In the genomic region with DNA sequence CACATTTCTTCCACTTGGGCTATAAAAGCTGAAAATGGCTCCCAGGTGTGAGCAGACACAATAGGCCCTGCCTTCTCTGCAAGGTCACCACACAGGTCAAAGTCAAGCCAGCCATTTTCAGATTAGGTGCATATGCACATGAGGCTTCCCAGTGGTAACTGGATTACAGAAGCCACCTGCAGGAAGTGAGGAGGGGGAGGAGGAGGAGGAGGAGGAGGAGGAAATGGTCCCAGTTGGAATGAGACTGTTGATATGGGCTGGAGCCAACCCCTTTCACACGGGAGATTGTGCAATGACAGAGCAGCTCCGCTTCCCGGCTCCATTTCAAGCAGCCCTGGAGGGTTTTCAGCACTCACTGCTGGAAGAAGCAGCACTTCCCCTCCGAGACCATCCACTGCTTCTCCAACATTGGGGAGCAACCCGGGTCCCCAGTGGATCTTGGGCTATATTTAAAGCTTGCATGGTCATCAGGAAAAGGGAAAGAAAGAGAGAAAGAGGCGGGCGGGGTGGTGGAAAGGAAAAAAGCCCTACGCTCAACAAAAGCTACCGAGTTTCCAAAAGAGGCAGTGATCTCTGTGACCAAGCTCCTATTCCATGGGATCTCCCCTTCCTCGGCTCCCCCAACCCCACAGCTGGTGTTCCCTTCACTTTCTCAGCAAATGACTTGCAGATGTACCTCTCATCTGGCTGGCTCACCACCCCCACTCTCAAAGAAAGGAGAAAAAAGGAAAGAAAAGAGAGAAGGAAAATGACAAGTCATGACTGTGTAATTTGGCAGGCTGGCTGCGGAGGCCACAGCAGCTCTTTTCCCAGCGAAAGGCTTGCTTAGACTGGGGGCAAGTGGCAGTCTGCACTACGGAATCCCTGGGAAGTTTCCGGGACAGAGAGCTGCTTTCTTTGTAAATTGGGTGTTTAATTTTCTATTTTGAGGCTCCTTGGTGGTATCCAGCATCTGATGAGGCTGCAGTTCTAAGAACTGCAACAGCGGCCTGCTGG, we compare ENCODE assay signal across 8 cellular contexts. TPM values are rescaled to one million over a fixed set of nuclear protein-coding genes. Genes with fewer than 3 reads are reported as not detected.
DNase-seq lines count a peak whose midpoint lies in the region; ATAC-seq and TF ChIP-seq lines count a peak whose summit lies in the region.

No MANE protein-coding gene starts in this region.

- H3K9me3 Mint-ChIP-seq in chondrocyte (ENCODE audit: low read depth), result no peaks in the 10 kb centered on the region

- H3K4me3 Mint-ChIP-seq in chondrocyte (ENCODE audit: unreplicated experiment), result peak overlapping the region; percentile 60

- H3K27me3 ChIP-seq in BE2C (no peaks in the 10 kb centered on the region), liver (ENCODE audit: control insufficient read depth in 4 of 4, insufficient read depth in 4 of 4, low read length in 3 of 4) (no peaks in the 10 kb centered on the region), upper lobe of left lung (no peaks in the 10 kb centered on the region)

- TF ChIP-seq EP300 in upper lobe of left lung (IDR thresholded peaks at IDR 0.05), result no peak

- 48% methylated on average over 15 of the region's 15 CpGs for WGBS in liver
- 38 to 40% methylated on average over 15 of the region's 15 CpGs for WGBS in upper lobe of left lung, 2 donors

- ATAC-seq in upper lobe of left lung (ENCODE audit: low FRiP score in 2 of 2) (peak; percentile 79 to 84), HG03521 (IDR thresholded peaks at IDR 0.05; ENCODE audit: unreplicated experiment) (no peak)

- H3K9ac ChIP-seq in liver (ENCODE audit: low read depth in 1 of 2, low read length in 2 of 2), result no peak overlapping the region

- TF ChIP-seq RAD21 in liver (IDR thresholded peaks at IDR 0.05), result no peak

- peak; percentile 61 for DNase-seq in BE2C
- DNase-seq in NCI-H2081 treated with DMSO at 0.1 percent for 48 hours (lab: John Stamatoyannopoulos, UW), result peak; percentile 40
- DNase-seq in chondrocyte (ENCODE audit: low spot score), result no peak
- peak in 1 of 2 donors; percentile 84 for DNase-seq in upper lobe of left lung
- no peak for DNase-seq in activated CD8-positive, alpha-beta memory T cell treated with anti-CD3 and anti-CD28 coated beads, Interleukin-2, amount 50 U/mL, for 48 hours
- DNase-seq in T-helper 1 cell, result no peak

- no peaks in the 10 kb centered on the region for H3K27me3 Mint-ChIP-seq in chondrocyte (ENCODE audit: low read depth)

- H3K27ac Mint-ChIP-seq in chondrocyte (ENCODE audit: unreplicated experiment), result peak overlapping the region; percentile 98

- H3K4me1 Mint-ChIP-seq in chondrocyte (ENCODE audit: low read depth), result peaks cover 56% of the 10 kb centered on the region

- H3K4me1 ChIP-seq in BE2C, result peaks cover 9% of the 10 kb centered on the region
- H3K4me1 ChIP-seq in liver (ENCODE audit: control insufficient read depth in 4 of 4, insufficient read depth in 4 of 4, low read length in 3 of 4), result peaks cover 6 to 12% (median 10%) of the 10 kb centered on the region in 4 donors
- H3K4me1 ChIP-seq in upper lobe of left lung, result peaks cover 32 to 43% (median 37%) of the 10 kb centered on the region in 4 donors

- H3K4me3 ChIP-seq in BE2C (ENCODE audit: low read depth, low read length) (no peak overlapping the region), liver (ENCODE audit: low read depth in 1 of 3, low read length in 3 of 3) (no peak overlapping the region), upper lobe of left lung (peak overlapping the region in 1 of 4 donors; percentile 11)

- H3K36me3 ChIP-seq in BE2C (no peaks in the 10 kb centered on the region), liver (ENCODE audit: control insufficient read depth in 4 of 4, insufficient read depth in 3 of 4, low read depth in 1 of 4, low read length in 3 of 4) (peaks cover 0 to 7% (median 0%) of the 10 kb centered on the region in 4 donors), upper lobe of left lung (no peaks in the 10 kb centered on the region)

- TF ChIP-seq CTCF in BE2C (IDR thresholded peaks at IDR 0.05; ENCODE audit: low read depth, low read length), result no peak
- no peak for TF ChIP-seq CTCF in chondrocyte (IDR thresholded peaks at IDR 0.05)
- TF ChIP-seq CTCF in liver (IDR thresholded peaks at IDR 0.05; ENCODE audit: low read depth, low read length, missing input control), result no peak
- no peak for TF ChIP-seq CTCF in upper lobe of left lung (IDR thresholded peaks at IDR 0.05)

- peak overlapping the region in 1 of 2 donors; percentile 32 for H3K27ac ChIP-seq in liver (ENCODE audit: low read depth in 1 of 2, low read length in 2 of 2)
- H3K27ac ChIP-seq in upper lobe of left lung, result peak overlapping the region; percentile 41 to 82 (median 68)

- H3K36me3 Mint-ChIP-seq in chondrocyte (ENCODE audit: low read depth), result peaks cover 6% of the 10 kb centered on the region

- no peaks in the 10 kb centered on the region for H3K9me3 ChIP-seq in BE2C
- H3K9me3 ChIP-seq in liver (ENCODE audit: control insufficient read depth in 4 of 4, low read length in 3 of 4), result no peaks in the 10 kb centered on the region
- H3K9me3 ChIP-seq in upper lobe of left lung, result no peaks in the 10 kb centered on the region

- no peak for TF ChIP-seq POLR2A in upper lobe of left lung (IDR thresholded peaks at IDR 0.05)

TF ChIP-seq in liver, 16 proteins besides CTCF, POLR2A, EP300 and RAD21:
- TF ChIP-seq NR2F2 (IDR thresholded peaks at IDR 0.05) (peak; percentile 25), YY1 (IDR thresholded peaks at IDR 0.05) (peak; percentile 71), JUND (IDR thresholded peaks at IDR 0.05) (no peak), HNF4G (IDR thresholded peaks at IDR 0.05) (no peak), HNF4A (conservative IDR thresholded peaks at IDR 0.05) (peak; percentile 15 to 19)
- TF ChIP-seq, protein P1, sequence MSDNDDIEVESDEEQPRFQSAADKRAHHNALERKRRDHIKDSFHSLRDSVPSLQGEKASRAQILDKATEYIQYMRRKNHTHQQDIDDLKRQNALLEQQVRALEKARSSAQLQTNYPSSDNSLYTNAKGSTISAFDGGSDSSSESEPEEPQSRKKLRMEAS (IDR thresholded peaks at IDR 0.05), result no peak
- TF ChIP-seq, protein P2, sequence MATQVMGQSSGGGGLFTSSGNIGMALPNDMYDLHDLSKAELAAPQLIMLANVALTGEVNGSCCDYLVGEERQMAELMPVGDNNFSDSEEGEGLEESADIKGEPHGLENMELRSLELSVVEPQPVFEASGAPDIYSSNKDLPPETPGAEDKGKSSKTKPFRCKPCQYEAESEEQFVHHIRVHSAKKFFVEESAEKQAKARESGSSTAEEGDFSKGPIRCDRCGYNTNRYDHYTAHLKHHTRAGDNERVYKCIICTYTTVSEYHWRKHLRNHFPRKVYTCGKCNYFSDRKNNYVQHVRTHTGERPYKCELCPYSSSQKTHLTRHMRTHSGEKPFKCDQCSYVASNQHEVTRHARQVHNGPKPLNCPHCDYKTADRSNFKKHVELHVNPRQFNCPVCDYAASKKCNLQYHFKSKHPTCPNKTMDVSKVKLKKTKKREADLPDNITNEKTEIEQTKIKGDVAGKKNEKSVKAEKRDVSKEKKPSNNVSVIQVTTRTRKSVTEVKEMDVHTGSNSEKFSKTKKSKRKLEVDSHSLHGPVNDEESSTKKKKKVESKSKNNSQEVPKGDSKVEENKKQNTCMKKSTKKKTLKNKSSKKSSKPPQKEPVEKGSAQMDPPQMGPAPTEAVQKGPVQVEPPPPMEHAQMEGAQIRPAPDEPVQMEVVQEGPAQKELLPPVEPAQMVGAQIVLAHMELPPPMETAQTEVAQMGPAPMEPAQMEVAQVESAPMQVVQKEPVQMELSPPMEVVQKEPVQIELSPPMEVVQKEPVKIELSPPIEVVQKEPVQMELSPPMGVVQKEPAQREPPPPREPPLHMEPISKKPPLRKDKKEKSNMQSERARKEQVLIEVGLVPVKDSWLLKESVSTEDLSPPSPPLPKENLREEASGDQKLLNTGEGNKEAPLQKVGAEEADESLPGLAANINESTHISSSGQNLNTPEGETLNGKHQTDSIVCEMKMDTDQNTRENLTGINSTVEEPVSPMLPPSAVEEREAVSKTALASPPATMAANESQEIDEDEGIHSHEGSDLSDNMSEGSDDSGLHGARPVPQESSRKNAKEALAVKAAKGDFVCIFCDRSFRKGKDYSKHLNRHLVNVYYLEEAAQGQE (IDR thresholded peaks at IDR 0.05), result peak; percentile 72

RNA-seq across cellular contexts. Expression of a gene that starts 58.3 kb away (rescaled TPM):
- polyA plus RNA-seq in BE2C (2012; ENCODE audit: insufficient read depth, insufficient read length, low read depth), result 2.2 TPM
- total RNA-seq in chondrocyte, result 66.8 to 111 TPM (median 108 TPM) in 3 replicates
- total RNA-seq in liver, result 10 to 100 TPM; 13.7 to 48.9 TPM
- 10 to 100 TPM in 1 of 2 donors, 1 to 10 TPM in 1; 9.4 to 12.0 TPM for polyA plus RNA-seq in liver
- total RNA-seq in upper lobe of left lung, result 100 to 1,000 TPM in 2 of 6 donors, 10 to 100 TPM in 4; 45.2 to 119 (median 81.9) TPM

Comparison
In these comparisons a context has a peak if more than half of its experiments do, and no peak if none do; other contexts are left out.
1. DNase-seq: peak in BE2C (single experiment) and NCI-H2081 treated with DMSO at 0.1 percent for 48 hours (single experiment); none in chondrocyte (single experiment), activated CD8-positive, alpha-beta memory T cell treated with anti-CD3 and anti-CD28 coated beads, Interleukin-2, amount 50 U/mL, for 48 hours (single experiment) and T-helper 1 cell (0 of 5).